23 cellular contexts compared by ENCODE assay signal in the genomic region with DNA sequence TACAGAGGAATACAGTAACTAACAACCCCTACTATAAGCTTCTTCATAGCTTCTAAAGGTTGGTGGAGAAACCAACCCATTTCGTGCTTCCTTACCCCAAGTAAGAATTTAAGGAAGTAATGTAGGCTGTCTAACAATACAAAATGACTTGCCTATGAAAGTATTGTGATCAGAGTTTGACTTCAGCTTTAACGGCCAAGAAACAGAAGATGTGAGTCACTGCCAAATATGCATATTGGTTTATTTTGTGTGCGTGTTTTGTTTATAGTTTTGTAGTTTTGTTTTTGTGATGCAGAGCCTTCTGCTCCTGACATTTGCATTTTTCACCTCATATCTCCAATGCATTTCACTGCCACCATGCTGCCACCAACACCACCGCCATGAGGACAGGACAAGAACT.
"Had no signal": no experiment of that assay in that cellular context is flagged by ENCODE, and none has a peak within 500 bp of the region (broad histone marks: within the 10 kb centered on the region; RNA-seq: fewer than 3 reads in every experiment).

No MANE protein-coding gene starts in this region.

- H3K9me3 ChIP-seq: gastroesophageal sphincter, left ventricle myocardium inferior, lower lobe of right lung, ovary, right atrium auricular region, sigmoid colon, uterus had no signal

- H3K4me3 ChIP-seq: gastroesophageal sphincter, left ventricle myocardium inferior, lower lobe of right lung, neural progenitor cell, ovary, right atrium auricular region, sigmoid colon, skin epidermis, uterus had no signal

- H3K27ac Mint-ChIP-seq: endodermal cell; memory B cell; natural killer cell treated with Interleukin-12 subunit alpha and Interleukin-12 subunit beta and Interleukin-15 and Interleukin-18, amount 100 ng/mL, for 72 hours; neural progenitor cell; type B pancreatic cell had no signal

- H3K36me3 ChIP-seq: neural progenitor cell, ovary, uterus had no signal

- H3K36me3 Mint-ChIP-seq: natural killer cell treated with Interleukin-12 subunit alpha and Interleukin-12 subunit beta and Interleukin-15 and Interleukin-18, amount 100 ng/mL, for 72 hours had no signal

- H3K4me1 Mint-ChIP-seq: memory B cell had no signal

- H3K27ac ChIP-seq: gastroesophageal sphincter, left ventricle myocardium inferior, lower lobe of right lung, neural progenitor cell, ovary, right atrium auricular region, sigmoid colon, skin epidermis, uterus had no signal

- H3K27me3 ChIP-seq: gastroesophageal sphincter, neural progenitor cell, ovary, right atrium auricular region, sigmoid colon, uterus had no signal

- H3K4me2 ChIP-seq: neural progenitor cell had no signal

- H3K4me1 ChIP-seq: lower lobe of right lung, right atrium auricular region, uterus had no signal

- H3K27me3 Mint-ChIP-seq: memory B cell; natural killer cell treated with Interleukin-12 subunit alpha and Interleukin-12 subunit beta and Interleukin-15 and Interleukin-18, amount 100 ng/mL, for 72 hours; type B pancreatic cell had no signal

- FAIRE-seq: colon, kidney had no signal

- H3K9me3 Mint-ChIP-seq: memory B cell; natural killer cell treated with Interleukin-12 subunit alpha and Interleukin-12 subunit beta and Interleukin-15 and Interleukin-18, amount 100 ng/mL, for 72 hours had no signal

- ATAC-seq: gastroesophageal sphincter; left cardiac atrium; lower lobe of right lung; natural killer cell treated with Interleukin-12 subunit alpha and Interleukin-12 subunit beta and Interleukin-15 and Interleukin-18, amount 100 ng/mL, for 72 hours had no signal

- H3K4me3 Mint-ChIP-seq: endodermal cell; memory B cell; natural killer cell treated with Interleukin-12 subunit alpha and Interleukin-12 subunit beta and Interleukin-15 and Interleukin-18, amount 100 ng/mL, for 72 hours; neural progenitor cell; type B pancreatic cell had no signal

- DNase-seq: dermis blood vessel endothelial cell; endodermal cell; erythroblast; foreskin fibroblast; glutamatergic neuron; kidney; left cardiac atrium; left ventricle myocardium inferior; lower lobe of right lung; midbrain; nucleus accumbens; ovary; sigmoid colon; stimulated activated naive CD4-positive, alpha-beta T cell treated with Interleukin-2 at 50 U/mL for 16 hours; uterus had no signal
